ENCODE assay signal across 7 cellular contexts in genomic region chr9:128026255-128027165, GRCh38. TPM values are rescaled to one million over a fixed set of nuclear protein-coding genes. Genes with fewer than 3 reads are reported as not detected.
DNase-seq lines count a peak whose midpoint lies in the region; ATAC-seq lines count a peak whose summit lies in the region.

No MANE protein-coding gene starts in this region.

- peaks cover 2% of the 10 kb centered on the region for H3K36me3 Mint-ChIP-seq in activated naive CD8-positive, alpha-beta T cell treated with anti-CD3 and anti-CD28 coated beads for 36 hours

- peaks cover 81% of the 10 kb centered on the region for H3K4me1 Mint-ChIP-seq in activated naive CD8-positive, alpha-beta T cell treated with anti-CD3 and anti-CD28 coated beads for 36 hours

- H3K9me3 Mint-ChIP-seq in activated naive CD8-positive, alpha-beta T cell treated with anti-CD3 and anti-CD28 coated beads for 36 hours = peaks cover 2% of the 10 kb centered on the region

- intact Hi-C loops in sciatic nerve (cut with DNase I) = no loop called here

- DNase-seq in T follicular helper cell (ENCODE audit: low read depth) (peak; percentile 83), sciatic nerve (ENCODE audit: low spot score) (no peak), NCI-H526 (lab: John Stamatoyannopoulos, UW) (no peak), SKM-1 (lab: John Stamatoyannopoulos, UW; ENCODE audit: unreplicated experiment) (no peak)
- peak; percentile 73 for DNase-seq in activated naive CD8-positive, alpha-beta T cell treated with anti-CD3 and anti-CD28 coated beads for 36 hours

- peak overlapping the region; percentile 60 for H3K4me3 Mint-ChIP-seq in activated naive CD8-positive, alpha-beta T cell treated with anti-CD3 and anti-CD28 coated beads for 36 hours

- ATAC-seq in GM21723 (IDR thresholded peaks at IDR 0.05; ENCODE audit: unreplicated experiment) (peak; percentile 58), sciatic nerve (peak; percentile 53), HG02642 (IDR thresholded peaks at IDR 0.05; ENCODE audit: poor library complexity, unreplicated experiment) (no peak)

- no peaks in the 10 kb centered on the region for H3K27me3 Mint-ChIP-seq in activated naive CD8-positive, alpha-beta T cell treated with anti-CD3 and anti-CD28 coated beads for 36 hours

- H3K27ac Mint-ChIP-seq in activated naive CD8-positive, alpha-beta T cell treated with anti-CD3 and anti-CD28 coated beads for 36 hours = peak overlapping the region; percentile 96

RNA-seq across cellular contexts. Expression of gene NAIF1, which starts 40.6 kb away (rescaled TPM):
- 10 to 100 TPM; 11.2 to 12.0 TPM for total RNA-seq in activated naive CD8-positive, alpha-beta T cell treated with anti-CD3 and anti-CD28 coated beads for 36 hours
- 7.8 TPM for total RNA-seq in sciatic nerve

RNA-seq across cellular contexts. Expression of gene SLC25A25, which starts 41.5 kb away (rescaled TPM):
- 10 to 100 TPM; 13.0 to 14.5 TPM for total RNA-seq in activated naive CD8-positive, alpha-beta T cell treated with anti-CD3 and anti-CD28 coated beads for 36 hours
- 21.0 TPM for total RNA-seq in sciatic nerve

RNA-seq across cellular contexts. Expression of gene EEIG1, which starts 45.7 kb away (rescaled TPM):
- total RNA-seq in activated naive CD8-positive, alpha-beta T cell treated with anti-CD3 and anti-CD28 coated beads for 36 hours = 10 to 100 TPM; 77.2 to 83.8 TPM
- total RNA-seq in sciatic nerve = 96.8 TPM

Comparison
In these comparisons a context has a peak if more than half of its experiments do, and no peak if none do; other contexts are left out.
1. DNase-seq: peak in T follicular helper cell (single experiment) and activated naive CD8-positive, alpha-beta T cell treated with anti-CD3 and anti-CD28 coated beads for 36 hours (single experiment); none in sciatic nerve (single experiment), NCI-H526 (0 of 2) and SKM-1 (single experiment).